In genomic region chr2:164530464-164530863, GRCh38 we compare ENCODE assay signal across 8 cellular contexts.
"Had no signal": no experiment of that assay in that cellular context is flagged by ENCODE, and none has a peak within 500 bp of the region (broad histone marks: within the 10 kb centered on the region; RNA-seq: fewer than 3 reads in every experiment).

No MANE protein-coding gene starts in this region.

- H2AFZ ChIP-seq: GM23338 had no signal

- H3K27ac ChIP-seq: HL-60 had no signal

- ATAC-seq: GM23338, HepG2 had no signal

- H3K4me3 ChIP-seq: GM23338 had no signal

- H3K4me2 ChIP-seq: GM23338 had no signal

- FAIRE-seq: H1, H54, HepG2 had no signal

- DNase-seq: H9, HCEC 1CT, KBM-7 had no signal
